1 cellular context compared by ENCODE assay signal in genomic region chr1:228552596-228553176, GRCh38.
TF ChIP-seq lines count a peak whose summit lies in the region.

No MANE protein-coding gene starts in this region.

TF ChIP-seq in Ishikawa, 13 proteins besides CTCF, POLR2A, EP300 and RAD21 (continued from another document):
- TF ChIP-seq FOXM1 (IDR thresholded peaks at IDR 0.05; ENCODE audit: borderline replicate concordance, low read depth) (peak; percentile 76), TEAD4 (IDR thresholded peaks at IDR 0.05) (peak; percentile 70), EGR1 (IDR thresholded peaks at IDR 0.05) (no peak), MAX (IDR thresholded peaks at IDR 0.05) (no peak), CREB1 (IDR thresholded peaks at IDR 0.05; ENCODE audit: low read depth) (no peak), YY1 (IDR thresholded peaks at IDR 0.05; ENCODE audit: low read depth) (no peak)
TF ChIP-seq in Ishikawa: peak in this region for 4.
